13 cellular contexts compared by ENCODE assay signal in genomic region chr2:15799432-15799827, GRCh38.
A peak's percentile ranks its signal among the peaks of the same experiment; 100 is the strongest.
DNase-seq lines count a peak whose midpoint lies in the region; ATAC-seq and TF ChIP-seq lines count a peak whose summit lies in the region.
"Had no signal": no experiment of that assay in that cellular context is flagged by ENCODE, and none has a peak within 500 bp of the region (broad histone marks: within the 10 kb centered on the region; RNA-seq: fewer than 3 reads in every experiment).

No MANE protein-coding gene starts in this region.

- TF ChIP-seq EP300 in gastroesophageal sphincter (IDR thresholded peaks at IDR 0.05): no peak

- H3K36me3 Mint-ChIP-seq in activated CD4-positive, alpha-beta memory T cell treated with anti-CD3 and anti-CD28 coated beads for 36 hours: no peaks in the 10 kb centered on the region
- H3K36me3 Mint-ChIP-seq: naive B cell had no signal

- no peaks in the 10 kb centered on the region for H3K9me3 ChIP-seq in gastroesophageal sphincter
- H3K9me3 ChIP-seq: sigmoid colon, tibial nerve had no signal

- H3K4me3 ChIP-seq in epithelial cell of esophagus (ENCODE audit: low read length) (no peak overlapping the region), gastroesophageal sphincter (no peak overlapping the region)
- H3K4me3 ChIP-seq: sigmoid colon, tibial nerve had no signal

- POLR2A ChIA-PET in activated CD4-positive, alpha-beta memory T cell treated with anti-CD3 and anti-CD28 coated beads for 36 hours (lab: Charles Lee): no interaction called here

- no peaks in the 10 kb centered on the region for H3K9me3 Mint-ChIP-seq in activated CD4-positive, alpha-beta memory T cell treated with anti-CD3 and anti-CD28 coated beads for 36 hours
- H3K9me3 Mint-ChIP-seq: activated T-helper 2 cell treated with anti-CD3 and anti-CD28 coated beads, Interferon-gamma antibody, Interleukin-2, Interleukin-4, amounts not matched to agents 10 μg/mL and 5 μg/mL and 100 μg/mL, durations not matched to agents 14 hours and 24 hours and 36 hours had no signal

- TF ChIP-seq CTCF in epithelial cell of esophagus (IDR thresholded peaks at IDR 0.05; ENCODE audit: insufficient read depth, low read depth, low read length, missing control alignments): no peak
- no peak for TF ChIP-seq CTCF in gastroesophageal sphincter (IDR thresholded peaks at IDR 0.05)

- intact Hi-C loops in left ventricle myocardium superior (cut with micrococcal nuclease): no loop called here
- intact Hi-C loops in left cardiac atrium (cut with DNase I): no loop called here
- intact Hi-C loops in activated CD4-positive, alpha-beta memory T cell treated with anti-CD3 and anti-CD28 coated beads for 36 hours (cut with micrococcal nuclease): no loop called here

- H3K4me3 Mint-ChIP-seq in activated CD4-positive, alpha-beta memory T cell treated with anti-CD3 and anti-CD28 coated beads for 36 hours: no peak overlapping the region
- H3K4me3 Mint-ChIP-seq: naive B cell had no signal

- DNase-seq in left ventricle myocardium superior (no peak), left cardiac atrium (no peak), epithelial cell of esophagus (ENCODE audit: low read depth) (peak; percentile 42), NCI-H146 (lab: John Stamatoyannopoulos, UW) (no peak)
- DNase-seq in activated CD4-positive, alpha-beta memory T cell treated with anti-CD3 and anti-CD28 coated beads for 36 hours: no peak
- DNase-seq: DND-41, naive B cell, sigmoid colon had no signal

- no peaks in the 10 kb centered on the region for H3K27me3 Mint-ChIP-seq in activated CD4-positive, alpha-beta memory T cell treated with anti-CD3 and anti-CD28 coated beads for 36 hours

- H3K4me1 ChIP-seq in gastroesophageal sphincter: peaks cover 0 to 12% (median 0%) of the 10 kb centered on the region in 3 donors
- H3K4me1 ChIP-seq: sigmoid colon had no signal

- ATAC-seq in left ventricle myocardium superior: peak; percentile 65
- ATAC-seq in left cardiac atrium: no peak
- ATAC-seq in HG03342 (IDR thresholded peaks at IDR 0.05; ENCODE audit: unreplicated experiment): peak; percentile 70
- ATAC-seq in gastroesophageal sphincter: no peak
- no peak for ATAC-seq in GM18873 (IDR thresholded peaks at IDR 0.05; ENCODE audit: low FRiP score, unreplicated experiment)

- WGBS in gastroesophageal sphincter (ENCODE audit: low coverage in 1 of 2), 2 donors: no CpG with 5 or more reads among the region's 3 CpGs

- CTCF ChIA-PET in activated CD4-positive, alpha-beta memory T cell treated with anti-CD3 and anti-CD28 coated beads for 36 hours (lab: Charles Lee): no interaction called here

- no peaks in the 10 kb centered on the region for H3K36me3 ChIP-seq in gastroesophageal sphincter
- H3K36me3 ChIP-seq: sigmoid colon, tibial nerve had no signal

- H3K4me1 Mint-ChIP-seq in activated CD4-positive, alpha-beta memory T cell treated with anti-CD3 and anti-CD28 coated beads for 36 hours (ENCODE audit: low read depth): no peaks in the 10 kb centered on the region
- H3K4me1 Mint-ChIP-seq: naive B cell had no signal

- H3K27ac Mint-ChIP-seq in activated CD4-positive, alpha-beta memory T cell treated with anti-CD3 and anti-CD28 coated beads for 36 hours: no peak overlapping the region
- H3K27ac Mint-ChIP-seq: activated T-helper 2 cell treated with anti-CD3 and anti-CD28 coated beads, Interferon-gamma antibody, Interleukin-2, Interleukin-4, amounts not matched to agents 10 μg/mL and 5 μg/mL and 100 μg/mL, durations not matched to agents 14 hours and 24 hours and 36 hours had no signal

- no peak for TF ChIP-seq POLR2A in gastroesophageal sphincter (IDR thresholded peaks at IDR 0.05)

- H3K27ac ChIP-seq in gastroesophageal sphincter: no peak overlapping the region
- H3K27ac ChIP-seq: sigmoid colon had no signal

- H3K27me3 ChIP-seq in gastroesophageal sphincter: peaks cover 3% of the 10 kb centered on the region
- H3K27me3 ChIP-seq: tibial nerve had no signal

Comparison
In these comparisons a context has a peak if more than half of its experiments do, and no peak if none do; other contexts are left out.
1. ATAC-seq: peak in left ventricle myocardium superior (single experiment) and HG03342 (single experiment); none in left cardiac atrium (0 of 2), gastroesophageal sphincter (single experiment) and GM18873 (single experiment).